ENCODE assay signal across 14 cellular contexts in genomic region chr1:23611601-23612327, GRCh38. TPM values are rescaled to one million over a fixed set of nuclear protein-coding genes. Genes with fewer than 3 reads are reported as not detected.
DNase-seq lines count a peak whose midpoint lies in the region; ATAC-seq and TF ChIP-seq lines count a peak whose summit lies in the region.
"Had no signal": no experiment of that assay in that cellular context is flagged by ENCODE, and none has a peak within 500 bp of the region (broad histone marks: within the 10 kb centered on the region; RNA-seq: fewer than 3 reads in every experiment).

No MANE protein-coding gene starts in this region.

- DNase-seq in CD8-positive, alpha-beta T cell: peak in 2 of 7 experiments; percentile 32 to 48
- peak; percentile 55 for DNase-seq in H7
- peak in 2 of 3 donors; percentile 74 to 79 for DNase-seq in Peyer's patch
- DNase-seq in central memory CD8-positive, alpha-beta T cell (ENCODE audit: low spot score in 2 of 2): no peak
- no peak for DNase-seq in mesothelial cell of epicardium (ENCODE audit: low spot score in 2 of 2, unreplicated experiment in 2 of 2)
- DNase-seq in stimulated activated CD4-positive, alpha-beta T cell treated with anti-CD3 and anti-CD28 coated beads, Interleukin-2, amount 100 ng/mL, for 48 hours: no peak
- DNase-seq in amniotic stem cell (lab: John Stamatoyannopoulos, UW): no peak
- DNase-seq: colonic mucosa, foreskin melanocyte, kidney, NCI-H1105 had no signal

- peak; percentile 38 for ATAC-seq in CD8-positive, alpha-beta T cell
- ATAC-seq in central memory CD8-positive, alpha-beta T cell (replicated peaks; ENCODE audit: extremely low read depth, poor library complexity, severe bottlenecking): peak; percentile 45
- ATAC-seq in GM21717 (IDR thresholded peaks at IDR 0.05; ENCODE audit: unreplicated experiment): no peak

- no peaks in the 10 kb centered on the region for H3K27me3 ChIP-seq in CD8-positive, alpha-beta T cell (ENCODE audit: insufficient read depth, low read length)
- H3K27me3 ChIP-seq in H7 (ENCODE audit: control insufficient read depth, insufficient read depth, low read length) (no peaks in the 10 kb centered on the region), Peyer's patch (no peaks in the 10 kb centered on the region)
- H3K27me3 ChIP-seq: colonic mucosa had no signal

- no peaks in the 10 kb centered on the region for H3K9me3 ChIP-seq in CD8-positive, alpha-beta T cell (ENCODE audit: low read length)
- H3K9me3 ChIP-seq in Peyer's patch: no peaks in the 10 kb centered on the region
- H3K9me3 ChIP-seq: colonic mucosa had no signal

- no peaks in the 10 kb centered on the region for H3K9me3 Mint-ChIP-seq in CD8-positive, alpha-beta T cell
- no peaks in the 10 kb centered on the region for H3K9me3 Mint-ChIP-seq in central memory CD8-positive, alpha-beta T cell
- no peaks in the 10 kb centered on the region for H3K9me3 Mint-ChIP-seq in mesothelial cell of epicardium

- TF ChIP-seq CTCF in CD8-positive, alpha-beta T cell (IDR thresholded peaks at IDR 0.05): no peak
- TF ChIP-seq CTCF in Peyer's patch (IDR thresholded peaks at IDR 0.05) (no peak), mesothelial cell of epicardium (IDR thresholded peaks at IDR 0.05; ENCODE audit: unreplicated experiment) (no peak)

- peak overlapping the region; percentile 54 for H3K4me3 Mint-ChIP-seq in CD8-positive, alpha-beta T cell
- no peak overlapping the region for H3K4me3 Mint-ChIP-seq in central memory CD8-positive, alpha-beta T cell
- no peak overlapping the region for H3K4me3 Mint-ChIP-seq in mesothelial cell of epicardium
- H3K4me3 Mint-ChIP-seq: neural crest cell had no signal

- TF ChIP-seq POLR2A in Peyer's patch (IDR thresholded peaks at IDR 0.05): no peak

- POLR2A ChIA-PET in CD8-positive, alpha-beta T cell (lab: Charles Lee): interaction anchor here (0.6 to 4.7 kb wide), 8 partner anchors 11 to 891 kb away, joined by 3 to 47 read pairs (median 11); partner anchors contain the start of genes ID3 and RCAN3

- peaks cover 72% of the 10 kb centered on the region for H3K4me1 ChIP-seq in CD8-positive, alpha-beta T cell (ENCODE audit: insufficient read depth, low read length)
- H3K4me1 ChIP-seq in Peyer's patch: peaks cover 0 to 31% (median 16%) of the 10 kb centered on the region in 4 donors
- H3K4me1 ChIP-seq: colonic mucosa had no signal

- intact Hi-C loops in CD8-positive, alpha-beta T cell (cut with DNase I, micrococcal nuclease): loop anchor here in 1 of 2 experiments (1.0 to 5.0 kb wide), 2 partner anchors 9 to 34 kb away; no protein-coding TSS in a partner anchor

- H3K27ac ChIP-seq in CD8-positive, alpha-beta T cell (ENCODE audit: low read depth, low read length): no peak overlapping the region
- H3K27ac ChIP-seq in Peyer's patch: peak overlapping the region in 2 of 4 donors; percentile 77 to 88
- H3K27ac ChIP-seq: colonic mucosa had no signal

- peaks cover 83% of the 10 kb centered on the region for H3K4me1 Mint-ChIP-seq in CD8-positive, alpha-beta T cell (ENCODE audit: low read depth)
- H3K4me1 Mint-ChIP-seq in central memory CD8-positive, alpha-beta T cell: peaks cover 57% of the 10 kb centered on the region
- H3K4me1 Mint-ChIP-seq in mesothelial cell of epicardium: no peaks in the 10 kb centered on the region
- H3K4me1 Mint-ChIP-seq: neural crest cell had no signal

- no peak overlapping the region for H3K4me3 ChIP-seq in CD8-positive, alpha-beta T cell (ENCODE audit: low read depth, low read length)
- no peak overlapping the region for H3K4me3 ChIP-seq in H7 (ENCODE audit: insufficient read depth, low read depth, low read length)
- no peak overlapping the region for H3K4me3 ChIP-seq in Peyer's patch
- H3K4me3 ChIP-seq: colonic mucosa, skin epidermis had no signal

- no peaks in the 10 kb centered on the region for H3K36me3 Mint-ChIP-seq in CD8-positive, alpha-beta T cell
- H3K36me3 Mint-ChIP-seq in central memory CD8-positive, alpha-beta T cell (ENCODE audit: insufficient read depth): peaks cover under 1% of the 10 kb centered on the region
- H3K36me3 Mint-ChIP-seq in mesothelial cell of epicardium: no peaks in the 10 kb centered on the region

- peak overlapping the region; percentile 90 for H3K27ac Mint-ChIP-seq in CD8-positive, alpha-beta T cell
- H3K27ac Mint-ChIP-seq in central memory CD8-positive, alpha-beta T cell (ENCODE audit: low read depth): no peak overlapping the region
- no peak overlapping the region for H3K27ac Mint-ChIP-seq in mesothelial cell of epicardium

- CTCF ChIA-PET in CD8-positive, alpha-beta T cell (lab: Charles Lee): interaction anchor here (1.1 to 3.5 kb wide), 5 partner anchors 8 to 67 kb away, joined by 3 to 19 read pairs (median 16); no protein-coding TSS in a partner anchor

- no peaks in the 10 kb centered on the region for H3K36me3 ChIP-seq in CD8-positive, alpha-beta T cell (ENCODE audit: insufficient read depth, low read length)
- H3K36me3 ChIP-seq in H7 (replicated peaks; ENCODE audit: control insufficient read depth, insufficient read depth, low read length) (no peaks in the 10 kb centered on the region), Peyer's patch (no peaks in the 10 kb centered on the region)
- H3K36me3 ChIP-seq: colonic mucosa had no signal

- no peaks in the 10 kb centered on the region for H3K27me3 Mint-ChIP-seq in CD8-positive, alpha-beta T cell (ENCODE audit: low read depth)
- H3K27me3 Mint-ChIP-seq in central memory CD8-positive, alpha-beta T cell: no peaks in the 10 kb centered on the region
- H3K27me3 Mint-ChIP-seq in mesothelial cell of epicardium (ENCODE audit: low read depth): no peaks in the 10 kb centered on the region

RNA-seq across cellular contexts. Expression of gene ID3, which starts 52.5 kb away (rescaled TPM):
- 10 to 100 TPM; 44.2 to 48.1 TPM for total RNA-seq in CD8-positive, alpha-beta T cell
- total RNA-seq in H7 (2014; rRNA removed; shearing (Covaris generic)): 149 and 160 TPM in 2 replicates
- total RNA-seq in Peyer's patch (100 to 1,000 TPM; 121 to 224 (median 167) TPM), mesothelial cell of epicardium (456 to 487 TPM (median 468 TPM) in 3 replicates)

Comparison
In these comparisons a context has a peak if more than half of its experiments do, and no peak if none do; other contexts are left out.
1. DNase-seq: peak in H7 (single experiment) and Peyer's patch (2 of 3); none in central memory CD8-positive, alpha-beta T cell (0 of 2), mesothelial cell of epicardium (0 of 2), stimulated activated CD4-positive, alpha-beta T cell treated with anti-CD3 and anti-CD28 coated beads, Interleukin-2, amount 100 ng/mL, for 48 hours (0 of 2) and amniotic stem cell (single experiment).